Comparison of ENCODE assay signal across 1 cellular context in the genomic region with DNA sequence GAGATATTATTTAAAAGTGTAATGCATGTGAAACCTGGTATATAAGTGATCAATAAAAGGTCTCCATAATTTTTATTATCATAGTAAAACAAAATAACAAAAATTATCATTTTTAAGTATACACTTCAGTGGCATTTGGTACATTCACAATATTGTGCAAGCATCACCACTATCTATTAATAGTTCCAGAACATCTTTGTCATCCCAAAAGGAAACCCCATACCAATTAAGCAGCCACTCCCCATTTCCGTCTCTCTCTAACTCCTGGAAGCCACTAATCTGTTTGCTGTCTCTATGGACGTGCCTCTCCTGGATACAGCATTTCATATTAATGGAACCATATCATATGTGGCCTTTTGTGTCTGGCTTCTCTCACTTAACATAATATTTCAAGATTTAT.
TF ChIP-seq lines count a peak whose summit lies in the region.

No MANE protein-coding gene starts in this region.

TF ChIP-seq in IMR-90, 13 proteins besides CTCF, POLR2A, EP300 and RAD21:
- TF ChIP-seq CEBPB (IDR thresholded peaks at IDR 0.05; ENCODE audit: low read depth, low read length) (peak; percentile 78), CHD1 (IDR thresholded peaks at IDR 0.05; ENCODE audit: low read depth, low read length) (no peak)
TF ChIP-seq in IMR-90: peak in this region for 1.
